1 cellular context compared by ENCODE assay signal in the genomic region with DNA sequence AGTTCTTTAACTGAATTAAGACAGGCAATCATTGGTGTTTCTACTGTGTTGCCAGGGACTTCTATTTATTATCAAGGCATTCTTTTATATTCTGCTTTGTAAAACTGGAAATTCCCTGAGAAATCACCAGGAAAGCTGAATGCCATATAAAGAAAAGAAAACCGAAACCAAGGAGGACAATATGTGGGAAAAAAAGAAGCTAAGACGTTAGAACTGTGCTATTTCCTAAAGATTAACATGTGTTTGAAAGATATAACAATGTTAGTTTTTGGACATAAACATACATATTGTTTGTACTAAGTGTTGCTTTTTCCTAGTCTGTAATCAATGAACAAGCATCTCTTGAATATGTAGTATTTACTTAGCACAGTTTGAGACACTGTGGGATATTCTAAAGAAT.
TF ChIP-seq lines count a peak whose summit lies in the region.

No MANE protein-coding gene starts in this region.

TF ChIP-seq in endothelial cell of umbilical vein, 7 proteins besides CTCF, POLR2A, EP300 and RAD21:
- TF ChIP-seq FOS (IDR thresholded peaks at IDR 0.05; ENCODE audit: borderline replicate concordance, insufficient read depth, low read length): no peak
- TF ChIP-seq, protein P1, sequence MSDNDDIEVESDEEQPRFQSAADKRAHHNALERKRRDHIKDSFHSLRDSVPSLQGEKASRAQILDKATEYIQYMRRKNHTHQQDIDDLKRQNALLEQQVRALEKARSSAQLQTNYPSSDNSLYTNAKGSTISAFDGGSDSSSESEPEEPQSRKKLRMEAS (IDR thresholded peaks at IDR 0.05; ENCODE audit: insufficient read depth, insufficient read length): no peak
- no peak for TF ChIP-seq GATA2 (IDR thresholded peaks at IDR 0.05; ENCODE audit: insufficient read depth, insufficient read length, low read depth, low read length)
- no peak for TF ChIP-seq JUN (IDR thresholded peaks at IDR 0.05; ENCODE audit: borderline replicate concordance, insufficient read depth, insufficient read length, low read depth)
- TF ChIP-seq MYC (IDR thresholded peaks at IDR 0.05; ENCODE audit: low read depth, low read length): no peak
- TF ChIP-seq POLR2AphosphoS5 (IDR thresholded peaks at IDR 0.05; ENCODE audit: insufficient read depth, low read depth, low read length): no peak
- no peak for TF ChIP-seq EZH2 (IDR thresholded peaks at IDR 0.05; ENCODE audit: borderline replicate concordance, low read depth, low read length, severe bottlenecking)
